ENCODE assay signal across 9 cellular contexts in genomic region chr6:90584636-90585255, GRCh38. TPM values are rescaled to one million over a fixed set of nuclear protein-coding genes. Genes with fewer than 3 reads are reported as not detected.
DNase-seq lines count a peak whose midpoint lies in the region; ATAC-seq and TF ChIP-seq lines count a peak whose summit lies in the region.
"Had no signal": no experiment of that assay in that cellular context is flagged by ENCODE, and none has a peak within 500 bp of the region (broad histone marks: within the 10 kb centered on the region; RNA-seq: fewer than 3 reads in every experiment).

No MANE protein-coding gene starts in this region.

- no peaks in the 10 kb centered on the region for H3K9me3 Mint-ChIP-seq in activated T-cell treated with anti-CD3 and anti-CD28 coated beads, Interleukin-2, amount 50 U/mL, for 72 hours
- H3K9me3 Mint-ChIP-seq in IgD-negative memory B cell: no peaks in the 10 kb centered on the region

- no peaks in the 10 kb centered on the region for H3K9me3 ChIP-seq in smooth muscle cell (replicated peaks; ENCODE audit: low read depth)

- H3K9ac ChIP-seq in smooth muscle cell (ENCODE audit: low read depth): no peak overlapping the region

- TF ChIP-seq CTCF in choroid plexus epithelial cell (conservative IDR thresholded peaks at IDR 0.05; ENCODE audit: low read depth, low read length) (no peak), smooth muscle cell (IDR thresholded peaks at IDR 0.05; ENCODE audit: borderline replicate concordance, insufficient read depth, poor library complexity, severe bottlenecking) (no peak)

- H3K4me2 ChIP-seq in smooth muscle cell: peak overlapping the region; percentile 98

- H3K4me1 Mint-ChIP-seq in activated T-cell treated with anti-CD3 and anti-CD28 coated beads, Interleukin-2, amount 50 U/mL, for 72 hours (ENCODE audit: low read depth): peaks cover 60% of the 10 kb centered on the region
- peaks cover 24 to 41% (median 39%) of the 10 kb centered on the region in 3 donors for H3K4me1 Mint-ChIP-seq in IgD-negative memory B cell

- H3F3A ChIP-seq in smooth muscle cell (ENCODE audit: low read depth): no peaks in the 10 kb centered on the region

- no peaks in the 10 kb centered on the region for H3K36me3 ChIP-seq in smooth muscle cell (ENCODE audit: low read depth)
- H3K36me3 ChIP-seq in H7 (replicated peaks; ENCODE audit: control insufficient read depth, insufficient read depth, low read length): no peaks in the 10 kb centered on the region

- H3K27me3 ChIP-seq in smooth muscle cell (ENCODE audit: low read depth): no peaks in the 10 kb centered on the region
- H3K27me3 ChIP-seq in H7 (ENCODE audit: control insufficient read depth, insufficient read depth, low read length): peaks cover 2% of the 10 kb centered on the region; the same call in 1 of the 2 replicates

- H3K4me1 ChIP-seq in smooth muscle cell (ENCODE audit: low read depth): peaks cover 24% of the 10 kb centered on the region

- WGBS in smooth muscle cell (ENCODE audit: low lambda C conversion rate): 67% methylated on average over 2 of the region's 2 CpGs

- peaks cover 69% of the 10 kb centered on the region for H3K79me2 ChIP-seq in smooth muscle cell (ENCODE audit: low read depth)

- no peak for ATAC-seq in activated T-cell treated with anti-CD3 and anti-CD28 coated beads, Interleukin-2, amount 50 U/mL, for 72 hours (replicated peaks in 1 of 2)

- H3K27ac Mint-ChIP-seq in activated T-cell treated with anti-CD3 and anti-CD28 coated beads, Interleukin-2, amount 50 U/mL, for 72 hours: peak overlapping the region; percentile 8
- H3K27ac Mint-ChIP-seq in IgD-negative memory B cell: peak overlapping the region in 1 of 3 donors; percentile 61

- H4K20me1 ChIP-seq in smooth muscle cell (ENCODE audit: low read depth): peaks cover 62% of the 10 kb centered on the region

- peak overlapping the region; percentile 94 to 96 for H3K4me3 Mint-ChIP-seq in activated T-cell treated with anti-CD3 and anti-CD28 coated beads, Interleukin-2, amount 50 U/mL, for 72 hours
- peak overlapping the region; percentile 13 to 99 (median 64) for H3K4me3 Mint-ChIP-seq in IgD-negative memory B cell

- peaks cover 14% of the 10 kb centered on the region for H3K27me3 Mint-ChIP-seq in activated T-cell treated with anti-CD3 and anti-CD28 coated beads, Interleukin-2, amount 50 U/mL, for 72 hours (ENCODE audit: low read depth)
- no peaks in the 10 kb centered on the region for H3K27me3 Mint-ChIP-seq in IgD-negative memory B cell

- no peak for DNase-seq in activated T-cell treated with anti-CD3 and anti-CD28 coated beads, Interleukin-2, amount 50 U/mL, for 72 hours
- DNase-seq in activated T-cell treated with anti-CD3 and anti-CD28 coated beads for 4 hours (no peak), choroid plexus epithelial cell (ENCODE audit: low read depth) (peak; percentile 21), smooth muscle cell (lab: John Stamatoyannopoulos, UW; ENCODE audit: unreplicated experiment) (no peak), NCI-H1417 treated with DMSO at 0.1 percent for 48 hours (lab: John Stamatoyannopoulos, UW) (no peak), H7 (no peak)
- DNase-seq in stimulated activated CD4-positive, alpha-beta T cell treated with anti-CD3 and anti-CD28 coated beads, Interleukin-4, amount 100 ng/mL, for 1 hour: no peak
- DNase-seq: islet precursor cell had no signal

- peaks cover 2 to 6% of the 10 kb centered on the region in 2 donors for H3K36me3 Mint-ChIP-seq in activated T-cell treated with anti-CD3 and anti-CD28 coated beads, Interleukin-2, amount 50 U/mL, for 72 hours (ENCODE audit: insufficient read depth in 2 of 2)
- H3K36me3 Mint-ChIP-seq in IgD-negative memory B cell: no peaks in the 10 kb centered on the region

- H3K27ac ChIP-seq in smooth muscle cell (ENCODE audit: low read depth): peak overlapping the region; percentile 0

- peak overlapping the region; percentile 11 for H3K4me3 ChIP-seq in choroid plexus epithelial cell (ENCODE audit: low read depth, low read length)
- peak overlapping the region; percentile 95 for H3K4me3 ChIP-seq in smooth muscle cell
- no peak overlapping the region; the same call in 1 of the 2 replicates for H3K4me3 ChIP-seq in H7 (ENCODE audit: insufficient read depth, low read depth, low read length)

- H2AFZ ChIP-seq in smooth muscle cell (ENCODE audit: low read depth): no peak overlapping the region

RNA-seq across cellular contexts. Expression of gene MAP3K7, which starts 2.1 kb away (rescaled TPM):
- total RNA-seq in activated T-cell treated with anti-CD3 and anti-CD28 coated beads, Interleukin-2, amount 50 U/mL, for 72 hours: 10 to 100 TPM; 25.3 to 26.3 TPM
- polyA plus RNA-seq in IgD-negative memory B cell: 22.3 TPM
- total RNA-seq in smooth muscle cell: 40.4 and 48.3 TPM in 2 replicates
- 20.3 and 22.0 TPM in 2 replicates for polyA plus RNA-seq in smooth muscle cell
- 35.2 and 46.8 TPM in 2 replicates for total RNA-seq in H7 (2014; rRNA removed; shearing (Covaris generic))
